Comparison of ENCODE assay signal across 29 cellular contexts in genomic region chr3:40841131-40841530, GRCh38.
"Had no signal": no experiment of that assay in that cellular context is flagged by ENCODE, and none has a peak within 500 bp of the region (broad histone marks: within the 10 kb centered on the region; RNA-seq: fewer than 3 reads in every experiment).

No MANE protein-coding gene starts in this region.

- H3K9me3 Mint-ChIP-seq: activated CD4-positive, alpha-beta T cell treated with anti-CD3 and anti-CD28 coated beads, Interleukin-2, amount 10 ng/mL, durations not matched to agents 24 days and 14 days; activated naive CD4-positive, alpha-beta T cell treated with anti-CD3 and anti-CD28 coated beads, Interleukin-2, amount 50 U/mL, for 24 hours; activated naive CD8-positive, alpha-beta T cell treated with anti-CD3 and anti-CD28 coated beads, Interleukin-2, amount 50 U/mL, for 24 hours; activated T-helper 1 cell treated with anti-CD3 and anti-CD28 coated beads, Interleukin-12 subunit alpha, Interleukin-12 subunit beta, Interleukin-2, Interleukin-4 antibody, amounts not matched to agents 30 ng/mL and 10 ng/mL and 1 ng/mL, durations not matched to agents 14 hours and 24 hours and 36 hours; activated T-helper 2 cell treated with anti-CD3 and anti-CD28 coated beads, Interferon-gamma antibody, Interleukin-2, Interleukin-4, amounts not matched to agents 10 μg/mL and 5 μg/mL and 100 μg/mL, durations not matched to agents 14 hours and 24 hours and 36 hours; T-helper 2 cell treated with Interferon-gamma antibody and Interleukin-4, amounts not matched to agents 5 μg/mL and 100 μg/mL, for 36 hours had no signal

- H3K4me1 ChIP-seq: colonic mucosa, esophagus muscularis mucosa had no signal

- H3K27me3 ChIP-seq: brain microvascular endothelial cell, cardiac muscle cell, colonic mucosa, esophagus muscularis mucosa had no signal

- H3K27me3 Mint-ChIP-seq: activated CD4-positive, alpha-beta memory T cell treated with anti-CD3 and anti-CD28 coated beads for 36 hours; activated naive CD4-positive, alpha-beta T cell treated with anti-CD3 and anti-CD28 coated beads, Interleukin-2, amount 50 U/mL, for 24 hours; activated naive CD8-positive, alpha-beta T cell treated with anti-CD3 and anti-CD28 coated beads, Interleukin-2, amount 50 U/mL, for 24 hours; T-helper 17 cell had no signal

- H3K9me3 ChIP-seq: colonic mucosa had no signal

- H3K4me1 Mint-ChIP-seq: activated CD4-positive, alpha-beta T cell treated with anti-CD3 and anti-CD28 coated beads for 36 hours; activated CD4-positive, alpha-beta T cell treated with anti-CD3 and anti-CD28 coated beads, Interleukin-2, amount 10 ng/mL, durations not matched to agents 24 days and 14 days; activated CD8-positive, alpha-beta memory T cell treated with anti-CD3 and anti-CD28 coated beads, Interleukin-2, amount 10 ng/mL, durations not matched to agents 7 days and 5 days; activated naive CD4-positive, alpha-beta T cell treated with anti-CD3 and anti-CD28 coated beads, Interleukin-2, amount 50 U/mL, for 24 hours; activated naive CD8-positive, alpha-beta T cell treated with anti-CD3 and anti-CD28 coated beads for 36 hours; activated naive CD8-positive, alpha-beta T cell treated with anti-CD3 and anti-CD28 coated beads, Interleukin-2, amount 50 U/mL, for 24 hours; T-helper 17 cell had no signal

- H3K4me3 Mint-ChIP-seq: activated CD4-positive, alpha-beta memory T cell treated with anti-CD3 and anti-CD28 coated beads for 36 hours; activated CD4-positive, alpha-beta T cell treated with anti-CD3 and anti-CD28 coated beads for 36 hours; activated CD4-positive, alpha-beta T cell treated with anti-CD3 and anti-CD28 coated beads, Interleukin-2, amount 10 ng/mL, durations not matched to agents 24 days and 14 days; activated CD8-positive, alpha-beta memory T cell treated with anti-CD3 and anti-CD28 coated beads, Interleukin-2, amount 10 ng/mL, durations not matched to agents 7 days and 5 days; activated CD8-positive, alpha-beta T cell treated with anti-CD3 and anti-CD28 coated beads, Interleukin-2, amount 10 ng/mL, durations not matched to agents 7 days and 5 days; activated naive CD4-positive, alpha-beta T cell treated with anti-CD3 and anti-CD28 coated beads for 36 hours; activated naive CD4-positive, alpha-beta T cell treated with anti-CD3 and anti-CD28 coated beads, Interleukin-2, amount 50 U/mL, for 24 hours; activated naive CD8-positive, alpha-beta T cell treated with anti-CD3 and anti-CD28 coated beads for 36 hours; activated naive CD8-positive, alpha-beta T cell treated with anti-CD3 and anti-CD28 coated beads, Interleukin-2, amount 50 U/mL, for 24 hours; activated T-helper 1 cell treated with anti-CD3 and anti-CD28 coated beads, Interleukin-12 subunit alpha, Interleukin-12 subunit beta, Interleukin-2, Interleukin-4 antibody, amounts not matched to agents 30 ng/mL and 10 ng/mL and 1 ng/mL, durations not matched to agents 14 hours and 24 hours and 36 hours; T-helper 17 cell; T-helper 2 cell treated with Interferon-gamma antibody and Interleukin-4, amounts not matched to agents 5 μg/mL and 100 μg/mL, for 36 hours had no signal

- H3K27ac Mint-ChIP-seq: activated CD4-positive, alpha-beta memory T cell treated with anti-CD3 and anti-CD28 coated beads for 36 hours; activated CD4-positive, alpha-beta T cell treated with anti-CD3 and anti-CD28 coated beads for 36 hours; activated CD4-positive, alpha-beta T cell treated with anti-CD3 and anti-CD28 coated beads, Interleukin-2, amount 10 ng/mL, durations not matched to agents 24 days and 14 days; activated CD8-positive, alpha-beta memory T cell treated with anti-CD3 and anti-CD28 coated beads, Interleukin-2, amount 10 ng/mL, durations not matched to agents 7 days and 5 days; activated CD8-positive, alpha-beta T cell treated with anti-CD3 and anti-CD28 coated beads, Interleukin-2, amount 10 ng/mL, durations not matched to agents 7 days and 5 days; activated naive CD4-positive, alpha-beta T cell treated with anti-CD3 and anti-CD28 coated beads for 36 hours; activated naive CD4-positive, alpha-beta T cell treated with anti-CD3 and anti-CD28 coated beads, Interleukin-2, amount 50 U/mL, for 24 hours; activated naive CD8-positive, alpha-beta T cell treated with anti-CD3 and anti-CD28 coated beads for 36 hours; activated naive CD8-positive, alpha-beta T cell treated with anti-CD3 and anti-CD28 coated beads, Interleukin-2, amount 50 U/mL, for 24 hours; activated T-helper 1 cell treated with anti-CD3 and anti-CD28 coated beads, Interleukin-12 subunit alpha, Interleukin-12 subunit beta, Interleukin-2, Interleukin-4 antibody, amounts not matched to agents 30 ng/mL and 10 ng/mL and 1 ng/mL, durations not matched to agents 14 hours and 24 hours and 36 hours; activated T-helper 2 cell treated with anti-CD3 and anti-CD28 coated beads, Interferon-gamma antibody, Interleukin-2, Interleukin-4, amounts not matched to agents 10 μg/mL and 5 μg/mL and 100 μg/mL, durations not matched to agents 14 hours and 24 hours and 36 hours; T-helper 17 cell; T-helper 2 cell treated with Interferon-gamma antibody and Interleukin-4, amounts not matched to agents 5 μg/mL and 100 μg/mL, for 36 hours had no signal

- H3K27ac ChIP-seq: brain microvascular endothelial cell, cardiac muscle cell, colonic mucosa, esophagus muscularis mucosa had no signal

- H3K36me3 Mint-ChIP-seq: activated CD4-positive, alpha-beta memory T cell treated with anti-CD3 and anti-CD28 coated beads for 36 hours; activated CD8-positive, alpha-beta memory T cell treated with anti-CD3 and anti-CD28 coated beads, Interleukin-2, amount 10 ng/mL, durations not matched to agents 7 days and 5 days; activated naive CD4-positive, alpha-beta T cell treated with anti-CD3 and anti-CD28 coated beads, Interleukin-2, amount 50 U/mL, for 24 hours had no signal

- DNase-seq: activated CD4-positive, alpha-beta memory T cell treated with anti-CD3 and anti-CD28 coated beads for 36 hours; activated CD4-positive, alpha-beta T cell treated with anti-CD3 and anti-CD28 coated beads for 36 hours; activated CD4-positive, alpha-beta T cell treated with anti-CD3 and anti-CD28 coated beads, Interleukin-2, amount 10 ng/mL, durations not matched to agents 24 days and 14 days; activated CD4-positive, CD25-positive, alpha-beta regulatory T cell; activated CD4-positive, CD25-positive, alpha-beta regulatory T cell treated with anti-CD3 and anti-CD28 coated beads, Interleukin-2, amount 50 U/mL, for 72 hours; activated CD8-positive, alpha-beta memory T cell treated with anti-CD3 and anti-CD28 coated beads, Interleukin-2, amount 10 ng/mL, durations not matched to agents 7 days and 5 days; activated CD8-positive, alpha-beta memory T cell treated with anti-CD3 and anti-CD28 coated beads, Interleukin-2, amount 50 U/mL, for 4 hours; activated CD8-positive, alpha-beta T cell treated with anti-CD3 and anti-CD28 coated beads, Interleukin-2, amount 10 ng/mL, durations not matched to agents 7 days and 5 days; activated effector memory CD4-positive, alpha-beta T cell treated with anti-CD3 and anti-CD28 coated beads, Interleukin-2, amount 50 U/mL, for 16 hours; activated naive CD4-positive, alpha-beta T cell treated with anti-CD3 and anti-CD28 coated beads for 36 hours; activated naive CD8-positive, alpha-beta T cell treated with anti-CD3 and anti-CD28 coated beads for 36 hours; activated naive CD8-positive, alpha-beta T cell treated with anti-CD3 and anti-CD28 coated beads, Interleukin-2, amount 50 U/mL, for 24 hours; activated T-cell treated with anti-CD3 and anti-CD28 coated beads, Interleukin-2, amount 50 U/mL, for 1 hour; activated T-cell treated with anti-CD3 and anti-CD28 coated beads, Interleukin-2, amount 50 U/mL, for 48 hours; brain microvascular endothelial cell; central memory CD4-positive, alpha-beta T cell; cerebellar nuclear complex; colonic mucosa; effector CD8-positive, alpha-beta T cell; head of caudate nucleus; T-helper 1 cell; T-helper 17 cell; T1000 had no signal

- H3K4me3 ChIP-seq: cardiac muscle cell, colonic mucosa, esophagus muscularis mucosa had no signal

- H3K36me3 ChIP-seq: brain microvascular endothelial cell, cardiac muscle cell, colonic mucosa, esophagus muscularis mucosa had no signal
